ENCODE assay signal across 23 cellular contexts in genomic region chrX:103461156-103461555, GRCh38. TPM values are rescaled to one million over a fixed set of nuclear protein-coding genes. Genes with fewer than 3 reads are reported as not detected.
"Had no signal": no experiment of that assay in that cellular context is flagged by ENCODE, and none has a peak within 500 bp of the region (broad histone marks: within the 10 kb centered on the region; RNA-seq: fewer than 3 reads in every experiment).

No MANE protein-coding gene starts in this region.

- H3K4me3 ChIP-seq: lower lobe of right lung, sigmoid colon, spleen, thoracic aorta had no signal

- H3K27ac ChIP-seq: brain microvascular endothelial cell, epithelial cell of prostate, lower lobe of right lung, sigmoid colon, spleen, thoracic aorta, VCaP had no signal

- H3K27me3 ChIP-seq: brain microvascular endothelial cell, sigmoid colon, spleen had no signal

- H3K36me3 ChIP-seq: brain microvascular endothelial cell, lower lobe of right lung, sigmoid colon, spleen, thoracic aorta had no signal

- H3K9me3 ChIP-seq: lower lobe of right lung, spleen, thoracic aorta had no signal

- DNase-seq: activated CD4-positive, alpha-beta memory T cell treated with anti-CD3 and anti-CD28 coated beads, Interleukin-2, amount 10 ng/mL, durations not matched to agents 7 days and 5 days; activated CD4-positive, alpha-beta T cell treated with anti-CD3 and anti-CD28 coated beads, Interleukin-2, amount 10 ng/mL, durations not matched to agents 24 days and 14 days; activated effector memory CD4-positive, alpha-beta T cell treated with Interleukin-2 at 50 U/mL for 16 hours; activated naive CD4-positive, alpha-beta T cell treated with anti-CD3 and anti-CD28 coated beads for 36 hours; activated naive CD8-positive, alpha-beta T cell treated with anti-CD3 and anti-CD28 coated beads, Interleukin-2, amount 50 U/mL, for 24 hours; activated T-cell treated with anti-CD3 and anti-CD28 coated beads, Interleukin-2, amount 50 U/mL, for 72 hours; aorta; brain microvascular endothelial cell; central memory CD4-positive, alpha-beta T cell; immature natural killer cell; lower lobe of right lung; naive B cell; occipital lobe; posterior cingulate gyrus; sigmoid colon; spleen; stimulated activated CD4-positive, alpha-beta T cell treated with anti-CD3 and anti-CD28 coated beads, Interleukin-4, amount 100 ng/mL, for 1 hour had no signal

- ATAC-seq: activated CD4-positive, CD25-positive, alpha-beta regulatory T cell treated with anti-CD3 and anti-CD28 coated beads, Interleukin-2, amount 50 U/mL, for 24 hours; activated naive CD8-positive, alpha-beta T cell treated with anti-CD3 and anti-CD28 coated beads, Interleukin-2, amount 50 U/mL, for 24 hours; activated T-cell treated with anti-CD3 and anti-CD28 coated beads, Interleukin-2, amount 50 U/mL, for 72 hours; left lobe of liver; lower lobe of right lung had no signal

- H3K4me1 ChIP-seq: lower lobe of right lung, sigmoid colon had no signal

- FAIRE-seq: colon had no signal

RNA-seq across cellular contexts. Expression of gene RAB40A, which starts 58.1 kb away (rescaled TPM):
- polyA plus RNA-seq: immature natural killer cell had no signal
